ENCODE assay signal across 20 cellular contexts in genomic region chr6:168364793-168365421, GRCh38. TPM values are rescaled to one million over a fixed set of nuclear protein-coding genes. Genes with fewer than 3 reads are reported as not detected.
"Had no signal": no experiment of that assay in that cellular context is flagged by ENCODE, and none has a peak within 500 bp of the region (broad histone marks: within the 10 kb centered on the region; RNA-seq: fewer than 3 reads in every experiment).

No MANE protein-coding gene starts in this region.

- H3K9me3 ChIP-seq: esophagus muscularis mucosa, right atrium auricular region, thyroid gland had no signal

- H3K36me3 ChIP-seq: esophagus muscularis mucosa, gastrocnemius medialis, heart right ventricle, right atrium auricular region, thyroid gland had no signal

- H3K4me3 ChIP-seq: esophagus muscularis mucosa, gastrocnemius medialis, heart right ventricle, right atrium auricular region, thyroid gland had no signal

- H3K27ac ChIP-seq: epithelial cell of prostate, gastrocnemius medialis, heart right ventricle, right atrium auricular region, thyroid gland had no signal

- ATAC-seq: gastrocnemius medialis; left colon; left ventricle myocardium superior; stimulated activated memory B cell treated with anti-CD40 and anti-IgM and Interleukin-4, amounts not matched to agents 10 μg/mL and 1 μg/mL and 100 μg/mL, for 72 hours had no signal

- DNase-seq: central memory CD4-positive, alpha-beta T cell; cortex of kidney; effector memory CD4-positive, alpha-beta T cell; gastrocnemius medialis; heart right ventricle; kidney; mesendoderm; naive B cell; stimulated activated CD4-positive, alpha-beta T cell treated with anti-CD3 and anti-CD28 coated beads, Interleukin-15, amount 100 ng/mL, for 24 hours; stimulated activated CD4-positive, alpha-beta T cell treated with anti-CD3 and anti-CD28 coated beads, Interleukin-1b, Interleukin-23, amount 100 ng/mL, for 48 hours; stimulated activated CD4-positive, alpha-beta T cell treated with anti-CD3 and anti-CD28 coated beads, Interleukin-4, amount 100 ng/mL, for 24 hours; thyroid gland had no signal

- H3K4me1 ChIP-seq: gastrocnemius medialis, right atrium auricular region, thyroid gland had no signal

- H3K27me3 ChIP-seq: esophagus muscularis mucosa, right atrium auricular region, thyroid gland had no signal

RNA-seq across cellular contexts. Expression of gene DACT2, which starts 45.3 kb away (rescaled TPM):
- total RNA-seq: fibroblast of villous mesenchyme, lung microvascular endothelial cell had no signal
